15 cellular contexts compared by ENCODE assay signal in genomic region chr18:13630869-13631268, GRCh38.
"Had no signal": no experiment of that assay in that cellular context is flagged by ENCODE, and none has a peak within 500 bp of the region (broad histone marks: within the 10 kb centered on the region; RNA-seq: fewer than 3 reads in every experiment).

No MANE protein-coding gene starts in this region.

- H3K27ac ChIP-seq: pancreas, right lobe of liver, stomach, thoracic aorta, tibial nerve, upper lobe of left lung, vagina had no signal

- H3K27me3 ChIP-seq: pancreas, right lobe of liver, stomach, tibial nerve, upper lobe of left lung, vagina had no signal

- H3K9me3 ChIP-seq: pancreas, right lobe of liver, thoracic aorta, tibial nerve, upper lobe of left lung, vagina had no signal

- H3K27me3 Mint-ChIP-seq: memory B cell had no signal

- DNase-seq: cortex of kidney; left ventricle myocardium superior; natural killer cell; pancreas; right lobe of liver; stimulated activated CD4-positive, alpha-beta T cell treated with anti-CD3 and anti-CD28 coated beads, Interleukin-2, amount 100 ng/mL, for 48 hours; stomach; upper lobe of left lung had no signal

- H3K36me3 Mint-ChIP-seq: immature natural killer cell, natural killer cell had no signal

- H3K4me1 ChIP-seq: pancreas, right lobe of liver, vagina had no signal

- H3K9me3 Mint-ChIP-seq: immature natural killer cell, memory B cell, natural killer cell had no signal

- H3K27ac Mint-ChIP-seq: immature natural killer cell, natural killer cell had no signal

- H3K4me3 Mint-ChIP-seq: immature natural killer cell, memory B cell, natural killer cell had no signal

- H3K4me3 ChIP-seq: lung, pancreas, right lobe of liver, stomach, thoracic aorta, tibial nerve, upper lobe of left lung, vagina had no signal

- FAIRE-seq: small intestine had no signal

- H3K36me3 ChIP-seq: pancreas, right lobe of liver, thoracic aorta, tibial nerve, upper lobe of left lung, vagina had no signal
